8 cellular contexts compared by ENCODE assay signal in genomic region chr3:14633819-14634424, GRCh38. TPM values are rescaled to one million over a fixed set of nuclear protein-coding genes. Genes with fewer than 3 reads are reported as not detected.
DNase-seq lines count a peak whose midpoint lies in the region; ATAC-seq and TF ChIP-seq lines count a peak whose summit lies in the region.

No MANE protein-coding gene starts in this region.

- peak; percentile 63 to 84 (median 68) for TF ChIP-seq CTCF in body of pancreas (IDR thresholded peaks at IDR 0.05)

- H3K9me3 ChIP-seq in body of pancreas: no peaks in the 10 kb centered on the region

- peak; percentile 62 for ATAC-seq in body of pancreas

- H3K27ac ChIP-seq in body of pancreas: no peak overlapping the region

- H3K36me3 ChIP-seq in body of pancreas (replicated peaks in 1 of 2; ENCODE audit: insufficient read depth in 1 of 2, low read depth in 2 of 2): no peaks in the 10 kb centered on the region

- H3K4me1 ChIP-seq in body of pancreas: no peaks in the 10 kb centered on the region

- H3K4me3 ChIP-seq in body of pancreas: no peak overlapping the region

- intact Hi-C loops in body of pancreas (cut with DNase I): loop anchor here (10.0 kb wide), 1 partner anchor 281 kb away; no protein-coding TSS in a partner anchor

- 23 to 24% methylated on average over 8 of the region's 8 CpGs for WGBS in body of pancreas, 2 donors

- no peak for TF ChIP-seq POLR2A in body of pancreas (IDR thresholded peaks at IDR 0.05)

- no peaks in the 10 kb centered on the region for H3K27me3 ChIP-seq in body of pancreas

- DNase-seq in ELR (ENCODE audit: low read depth): peak; percentile 64
- peak in 50 of 76 experiments; percentile 2 to 59 (median 30) for DNase-seq in HUDEP-2 (lab: John Stamatoyannopoulos, UW; ENCODE audit: unreplicated experiment in 76 of 76)
- DNase-seq in T-helper 9 cell: peak; percentile 51
- peak; percentile 59 to 75 (median 66) for DNase-seq in body of pancreas
- DNase-seq in kidney glomerular epithelial cell (lab: John Stamatoyannopoulos, UW): peak; percentile 19
- peak; percentile 9 for DNase-seq in stimulated activated CD8-positive, alpha-beta memory T cell treated with anti-CD3 and anti-CD28 coated beads, Interleukin-12 subunit alpha, Interleukin-12 subunit beta, amount 100 ng/mL, for 24 hours (ENCODE audit: extremely low read depth)
- no peak for DNase-seq in NCI-H1694 treated with DMSO at 0.1 percent for 48 hours (lab: John Stamatoyannopoulos, UW)
- no peak for DNase-seq in HPDE6-E6E7 (ENCODE audit: extremely low spot score)

RNA-seq across cellular contexts. Expression of gene CCDC174, which starts 17.6 kb away (rescaled TPM):
- total RNA-seq in body of pancreas: 10 to 100 TPM; 11.2 to 17.8 TPM

RNA-seq across cellular contexts. Expression of gene C3orf20, which starts 41.0 kb away (rescaled TPM):
- not detected for total RNA-seq in body of pancreas

Comparison
In these comparisons a context has a peak if more than half of its experiments do, and no peak if none do; other contexts are left out.
1. DNase-seq: peak in ELR (single experiment), HUDEP-2 (50 of 76), T-helper 9 cell (single experiment), body of pancreas (4 of 4), kidney glomerular epithelial cell (single experiment) and stimulated activated CD8-positive, alpha-beta memory T cell treated with anti-CD3 and anti-CD28 coated beads, Interleukin-12 subunit alpha, Interleukin-12 subunit beta, amount 100 ng/mL, for 24 hours (single experiment); none in NCI-H1694 treated with DMSO at 0.1 percent for 48 hours (single experiment) and HPDE6-E6E7 (single experiment).